Comparison of ENCODE assay signal across 35 cellular contexts in genomic region chr10:115390607-115391006, GRCh38.
"Had no signal": no experiment of that assay in that cellular context is flagged by ENCODE, and none has a peak within 500 bp of the region (broad histone marks: within the 10 kb centered on the region; RNA-seq: fewer than 3 reads in every experiment).

No MANE protein-coding gene starts in this region.

- DNase-seq: Karpas-422, Kasumi-1, MG63, MM.1S, MV-4-11, NCI-H1048, NCI-H1092, NCI-H1092 treated with DMSO at 0.1 percent for 48 hours, NCI-H1105, NCI-H1105 treated with DMSO at 0.1 percent for 48 hours, NCI-H1417, NCI-H1417 treated with DMSO at 0.1 percent for 48 hours, NCI-H1436, NCI-H1436 treated with DMSO at 0.1 percent for 48 hours, NCI-H146, NCI-H1694, NCI-H1694 treated with DMSO at 0.1 percent for 48 hours, NCI-H187, NCI-H187 treated with DMSO at 0.1 percent for 48 hours, NCI-H1930, NCI-H2029, NCI-H2029 treated with DMSO at 0.1 percent for 48 hours, NCI-H2081, NCI-H2081 treated with DMSO at 0.1 percent for 48 hours, NCI-H2107, NCI-H2171, NCI-H2171 treated with DMSO at 0.1 percent for 48 hours, NCI-H2227 treated with DMSO at 0.1 percent for 48 hours, NCI-H226, NCI-H345, NCI-H446, NCI-H446 treated with DMSO at 0.1 percent for 48 hours, NCI-H510A, NCI-H510A treated with DMSO at 0.1 percent for 48 hours, NCI-H524 had no signal

- H3K4me3 ChIP-seq: MG63 had no signal

- H3K36me3 ChIP-seq: MG63 had no signal
